ENCODE assay signal across 1 cellular context in genomic region chr11:74449369-74449931, GRCh38.
TF ChIP-seq lines count a peak whose summit lies in the region.

No MANE protein-coding gene starts in this region.

TF ChIP-seq in GM23338, 12 proteins besides CTCF, POLR2A, EP300 and RAD21 (continued from another document):
- TF ChIP-seq ZNF462 (CRISPR knock-in tag; IDR thresholded peaks at IDR 0.05) (no peak), ZNF331 (CRISPR knock-in tag; IDR thresholded peaks at IDR 0.05; ENCODE audit: low read depth) (no peak), NANOG (IDR thresholded peaks at IDR 0.05; ENCODE audit: borderline replicate concordance) (no peak), EZH2 (IDR thresholded peaks at IDR 0.05; ENCODE audit: low read depth, unreplicated experiment) (no peak), EZH2phosphoT487 (IDR thresholded peaks at IDR 0.05; ENCODE audit: unreplicated experiment) (no peak), ZNF114 (CRISPR knock-in tag; IDR thresholded peaks at IDR 0.05) (no peak), JUNB (IDR thresholded peaks at IDR 0.05; ENCODE audit: unreplicated experiment) (no peak)
